9 cellular contexts compared by ENCODE assay signal in the genomic region with DNA sequence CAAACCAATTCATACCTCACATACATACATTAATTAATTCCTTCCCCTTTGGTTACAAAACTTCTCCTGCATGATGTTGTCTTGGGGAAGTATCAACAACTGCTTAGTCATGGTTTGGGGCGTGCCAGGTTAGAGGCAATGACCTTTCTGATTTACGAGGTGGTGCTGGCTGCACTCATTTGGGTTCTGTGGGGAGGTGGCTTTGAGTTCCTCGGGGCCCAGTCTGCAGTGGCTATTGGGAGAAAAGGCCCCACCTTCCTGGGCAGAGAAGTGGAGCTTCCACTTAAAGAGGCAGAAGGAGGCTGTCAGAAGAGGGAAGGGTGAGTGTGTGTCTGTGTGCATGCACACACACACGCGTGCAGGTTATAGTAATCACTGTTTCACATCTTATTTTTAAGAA. TPM values are rescaled to one million over a fixed set of nuclear protein-coding genes. Genes with fewer than 3 reads are reported as not detected.
DNase-seq lines count a peak whose midpoint lies in the region; ATAC-seq, FAIRE-seq and TF ChIP-seq lines count a peak whose summit lies in the region.
"Had no signal": no experiment of that assay in that cellular context is flagged by ENCODE, and none has a peak within 500 bp of the region (broad histone marks: within the 10 kb centered on the region; RNA-seq: fewer than 3 reads in every experiment).

No MANE protein-coding gene starts in this region.

- peak; percentile 38 to 67 for DNase-seq in Caco-2
- peak; percentile 82 for DNase-seq in KBM-7
- no peak for DNase-seq in astrocyte (ENCODE audit: low read depth)
- DNase-seq in natural killer cell = no peak
- no peak for DNase-seq in amygdala (lab: John Stamatoyannopoulos, UW)
- DNase-seq: NCI-H748 treated with DMSO at 0.1 percent for 48 hours had no signal

- H2AFZ ChIP-seq in astrocyte (ENCODE audit: low read depth, low read length) = no peak overlapping the region

- H4K20me1 ChIP-seq in astrocyte (ENCODE audit: insufficient read depth, low read length) = no peaks in the 10 kb centered on the region

- no peak overlapping the region for H3K4me2 ChIP-seq in astrocyte (ENCODE audit: low read length)

- H3K9me3 ChIP-seq in Caco-2 (no peaks in the 10 kb centered on the region), astrocyte (ENCODE audit: insufficient read depth, low read depth, low read length) (no peaks in the 10 kb centered on the region)

- H3K9me3 Mint-ChIP-seq in Caco-2 (ENCODE audit: unreplicated experiment) = no peaks in the 10 kb centered on the region
- H3K9me3 Mint-ChIP-seq in astrocyte (ENCODE audit: unreplicated experiment) = no peaks in the 10 kb centered on the region
- no peaks in the 10 kb centered on the region for H3K9me3 Mint-ChIP-seq in natural killer cell

- H3K36me3 ChIP-seq in Caco-2 (ENCODE audit: control insufficient read depth, insufficient read depth, low read length) = no peaks in the 10 kb centered on the region
- no peaks in the 10 kb centered on the region for H3K36me3 ChIP-seq in astrocyte (ENCODE audit: insufficient read depth, low read length)

- H3K36me3 Mint-ChIP-seq in Caco-2 (ENCODE audit: insufficient read depth, unreplicated experiment) (no peaks in the 10 kb centered on the region), astrocyte (ENCODE audit: low read depth, unreplicated experiment) (peaks cover 2% of the 10 kb centered on the region), natural killer cell (no peaks in the 10 kb centered on the region)

- no peak overlapping the region for H3K4me3 ChIP-seq in Caco-2 (ENCODE audit: low read depth, low read length)
- H3K4me3 ChIP-seq in astrocyte (ENCODE audit: insufficient read depth, low read depth, low read length) = no peak overlapping the region

- in situ Hi-C loops in KBM-7 (cut with MboI; ENCODE audit: low pct_unique_long_range_greater_than_20kb, low sequenced_read_pairs) = no loop called here

- CTCF ChIA-PET in Caco-2 (lab: Charles Lee) = interaction anchor here (1.4 kb wide), 1 partner anchor 11 kb away, joined by 3 read pairs; no protein-coding TSS in a partner anchor

- ATAC-seq in natural killer cell = peak; percentile 28 to 37 (median 36)
- ATAC-seq in GM19467 (IDR thresholded peaks at IDR 0.05; ENCODE audit: unreplicated experiment) = no peak
- ATAC-seq in GM21367 (IDR thresholded peaks at IDR 0.05; ENCODE audit: unreplicated experiment) = no peak
- ATAC-seq in HG03280 (IDR thresholded peaks at IDR 0.05; ENCODE audit: unreplicated experiment) = no peak

- H3K9ac ChIP-seq in astrocyte (ENCODE audit: low read length) = no peak overlapping the region

- H3K27me3 ChIP-seq in Caco-2 (replicated peaks; ENCODE audit: control insufficient read depth, insufficient read depth, low read length) (no peaks in the 10 kb centered on the region), astrocyte (ENCODE audit: insufficient read depth, low read length) (no peaks in the 10 kb centered on the region)

- H3K4me1 ChIP-seq in Caco-2 (peaks cover 49% of the 10 kb centered on the region), astrocyte (ENCODE audit: insufficient read depth, low read length) (no peaks in the 10 kb centered on the region)

- intact Hi-C loops in Caco-2 (cut with micrococcal nuclease; ENCODE audit: unreplicated experiment) (no loop called here), natural killer cell (cut with micrococcal nuclease) (no loop called here)

- H3K27ac Mint-ChIP-seq in Caco-2 (ENCODE audit: unreplicated experiment) = peak overlapping the region; percentile 46
- no peak overlapping the region for H3K27ac Mint-ChIP-seq in astrocyte (ENCODE audit: unreplicated experiment)
- no peak overlapping the region for H3K27ac Mint-ChIP-seq in natural killer cell

- no peak overlapping the region for H3K27ac ChIP-seq in astrocyte (ENCODE audit: low read depth, low read length)

- no peak for TF ChIP-seq CTCF in Caco-2 (IDR thresholded peaks at IDR 0.05; ENCODE audit: insufficient read depth in 1 of 2, low read depth in 1 of 2, low read length in 1 of 2, severe bottlenecking in 1 of 2, unreplicated experiment in 1 of 2)
- TF ChIP-seq CTCF in astrocyte (IDR thresholded peaks at IDR 0.05; ENCODE audit: insufficient read depth, low read depth, low read length) = no peak
- TF ChIP-seq CTCF in natural killer cell (IDR thresholded peaks at IDR 0.05) = no peak

- no TSS peak for BruUV-seq in Caco-2 (replicated peaks; lab: Mats Ljungman, UMichigan)

- FAIRE-seq in astrocyte (lab: Jason Lieb, UNC) = peak; percentile 20

- POLR2A ChIA-PET in Caco-2 (lab: Charles Lee) = interaction anchor here (0.6 kb wide), 1 partner anchor 11 kb away, joined by 5 read pairs; no protein-coding TSS in a partner anchor

- H3K27me3 Mint-ChIP-seq in Caco-2 (ENCODE audit: insufficient read depth, unreplicated experiment) (no peaks in the 10 kb centered on the region), astrocyte (ENCODE audit: low read depth, unreplicated experiment) (peaks cover 29% of the 10 kb centered on the region), natural killer cell (ENCODE audit: low read depth in 2 of 2) (peaks cover 21 to 22% of the 10 kb centered on the region in 2 donors)

- H3K4me3 Mint-ChIP-seq in Caco-2 (ENCODE audit: unreplicated experiment) (no peak overlapping the region), astrocyte (ENCODE audit: unreplicated experiment) (no peak overlapping the region), natural killer cell (no peak overlapping the region)

- H3K4me1 Mint-ChIP-seq in Caco-2 (ENCODE audit: low read depth, unreplicated experiment) (peaks cover 27% of the 10 kb centered on the region), astrocyte (ENCODE audit: low read depth, unreplicated experiment) (peaks cover 2% of the 10 kb centered on the region), natural killer cell (peaks cover 4 to 5% of the 10 kb centered on the region in 2 donors)

- no peaks in the 10 kb centered on the region for H3K79me2 ChIP-seq in astrocyte (ENCODE audit: insufficient read depth, low read length)

RNA-seq across cellular contexts. Expression of gene ETV4, which starts 10.2 kb away (rescaled TPM):
- total RNA-seq in Caco-2 (2022) = 37.8 and 48.5 TPM in 2 replicates
- total RNA-seq in astrocyte = 10.6 and 11.4 TPM in 2 replicates
- not detected for total RNA-seq in natural killer cell

Comparison
In these comparisons a context has a peak if more than half of its experiments do, and no peak if none do; other contexts are left out.
1. DNase-seq: peak in Caco-2 (2 of 2) and KBM-7 (single experiment); none in astrocyte (single experiment), natural killer cell (single experiment) and amygdala (0 of 56).
2. ATAC-seq: peak in natural killer cell (3 of 3); none in GM19467 (single experiment), GM21367 (single experiment) and HG03280 (single experiment).
3. RNA of gene ETV4, which starts 10.2 kb away (total RNA-seq): 37.8 to 48.5 TPM in Caco-2 and 10.6 to 11.4 TPM in astrocyte; not detected in natural killer cell; every median in the first group is over 10 times any median in the second.